Comparison of ENCODE assay signal across 29 cellular contexts in the genomic region with DNA sequence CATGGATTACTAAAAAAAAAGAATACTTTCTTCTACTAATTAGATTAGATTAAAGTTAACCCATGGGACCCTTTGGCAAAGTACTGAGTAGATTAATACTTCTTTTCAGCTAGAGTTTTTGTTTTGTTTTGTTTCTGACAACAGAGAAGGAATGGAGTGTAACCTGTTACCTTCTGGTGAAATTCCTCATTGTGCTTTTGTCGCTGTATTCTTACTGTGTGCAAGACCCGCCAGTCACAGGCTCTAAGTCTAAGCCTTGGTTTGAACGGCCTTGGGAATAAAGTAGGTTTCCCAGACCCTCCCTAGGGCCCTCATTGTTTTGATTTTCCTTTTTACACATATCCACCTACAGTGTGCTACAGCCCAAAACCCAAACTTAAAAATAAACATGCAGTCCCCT. TPM values are rescaled to one million over a fixed set of nuclear protein-coding genes. Genes with fewer than 3 reads are reported as not detected.
"Had no signal": no experiment of that assay in that cellular context is flagged by ENCODE, and none has a peak within 500 bp of the region (broad histone marks: within the 10 kb centered on the region; RNA-seq: fewer than 3 reads in every experiment).

No MANE protein-coding gene starts in this region.

- H3K4me3 ChIP-seq: adrenal gland, body of pancreas, breast epithelium, Peyer's patch, SJSA1 had no signal

- ATAC-seq: activated CD4-positive, alpha-beta T cell treated with anti-CD3 and anti-CD28 coated beads for 36 hours; activated CD4-positive, CD25-positive, alpha-beta regulatory T cell treated with anti-CD3 and anti-CD28 coated beads, Interleukin-2, amount 50 U/mL, for 24 hours; activated naive CD4-positive, alpha-beta T cell treated with anti-CD3 and anti-CD28 coated beads, Interleukin-2, amount 50 U/mL, for 72 hours; activated T-cell treated with anti-CD3 and anti-CD28 coated beads, Interleukin-2, amount 50 U/mL, for 4 hours; body of pancreas; PC-3 had no signal

- H3K9me3 ChIP-seq: adrenal gland, body of pancreas, breast epithelium, Peyer's patch, SJSA1, SK-N-SH had no signal

- H3K9me3 Mint-ChIP-seq: activated CD4-positive, alpha-beta memory T cell treated with anti-CD3 and anti-CD28 coated beads for 36 hours; activated naive CD4-positive, alpha-beta T cell treated with anti-CD3 and anti-CD28 coated beads for 36 hours; activated naive CD4-positive, alpha-beta T cell treated with anti-CD3 and anti-CD28 coated beads, Interleukin-2, amount 50 U/mL, for 72 hours; activated T-cell treated with anti-CD3 and anti-CD28 coated beads, Interleukin-2, amount 50 U/mL, for 4 hours; activated T-helper 1 cell treated with anti-CD3 and anti-CD28 coated beads, Interleukin-12 subunit alpha, Interleukin-12 subunit beta, Interleukin-2, Interleukin-4 antibody, amounts not matched to agents 30 ng/mL and 10 ng/mL and 1 ng/mL, durations not matched to agents 14 hours and 24 hours and 36 hours; T-helper 1 cell treated with Interleukin-12 subunit alpha and Interleukin-12 subunit beta and Interleukin-4 antibody, amounts not matched to agents 30 μg/mL and 1 μg/mL, for 36 hours; T-helper 2 cell treated with Interferon-gamma antibody and Interleukin-4, amounts not matched to agents 5 μg/mL and 100 μg/mL, for 36 hours; WTC11 had no signal

- H3K4me1 Mint-ChIP-seq: activated CD4-positive, alpha-beta T cell treated with anti-CD3 and anti-CD28 coated beads for 36 hours had no signal

- H3K4me3 Mint-ChIP-seq: activated CD4-positive, alpha-beta memory T cell treated with anti-CD3 and anti-CD28 coated beads for 36 hours; activated CD4-positive, alpha-beta T cell treated with anti-CD3 and anti-CD28 coated beads for 36 hours; activated naive CD4-positive, alpha-beta T cell treated with anti-CD3 and anti-CD28 coated beads for 36 hours; activated T-cell treated with anti-CD3 and anti-CD28 coated beads, Interleukin-2, amount 50 U/mL, for 4 hours; activated T-helper 1 cell treated with anti-CD3 and anti-CD28 coated beads, Interleukin-12 subunit alpha, Interleukin-12 subunit beta, Interleukin-2, Interleukin-4 antibody, amounts not matched to agents 30 ng/mL and 10 ng/mL and 1 ng/mL, durations not matched to agents 14 hours and 24 hours and 36 hours; T-helper 1 cell treated with Interleukin-12 subunit alpha and Interleukin-12 subunit beta and Interleukin-4 antibody, amounts not matched to agents 30 μg/mL and 1 μg/mL, for 36 hours; T-helper 2 cell treated with Interferon-gamma antibody and Interleukin-4, amounts not matched to agents 5 μg/mL and 100 μg/mL, for 36 hours; WTC11 had no signal

- DNase-seq: activated CD4-positive, alpha-beta memory T cell treated with anti-CD3 and anti-CD28 coated beads for 36 hours; activated CD4-positive, alpha-beta T cell treated with anti-CD3 and anti-CD28 coated beads for 36 hours; activated CD4-positive, alpha-beta T cell treated with anti-CD3 and anti-CD28 coated beads, Interleukin-2, amount 50 U/mL, for 1 hour; activated CD8-positive, alpha-beta memory T cell treated with anti-CD3 and anti-CD28 coated beads, Interleukin-2, amount 50 U/mL, for 4 hours; activated gamma-delta T cell treated with Interleukin-2 at 50 U/mL for 16 hours; activated naive CD4-positive, alpha-beta T cell treated with anti-CD3 and anti-CD28 coated beads for 36 hours; activated T-cell treated with anti-CD3 and anti-CD28 coated beads for 4 hours; activated T-cell treated with anti-CD3 and anti-CD28 coated beads, Interleukin-2, amount 50 U/mL, for 4 hours; adrenal gland; body of pancreas; NCI-H1092 treated with DMSO at 0.1 percent for 48 hours; NCI-H187 treated with DMSO at 0.1 percent for 48 hours; NCI-H2081 treated with DMSO at 0.1 percent for 48 hours; NCI-H2171; NCI-H510A; NCI-H748 treated with DMSO at 0.1 percent for 48 hours; NK-92 treated with Interleukin-12 subunit alpha and Interleukin-12 subunit beta, amount 100 ng/mL, for 24 hours; PC-3; Peyer's patch; RPMI8226 had no signal

- H3K4me2 ChIP-seq: SK-N-SH had no signal

- H3K36me3 ChIP-seq: adrenal gland, breast epithelium, Peyer's patch had no signal

- H3K27ac ChIP-seq: adrenal gland, body of pancreas, breast epithelium, SJSA1 had no signal

- H3K36me3 Mint-ChIP-seq: activated CD4-positive, alpha-beta memory T cell treated with anti-CD3 and anti-CD28 coated beads for 36 hours; activated naive CD4-positive, alpha-beta T cell treated with anti-CD3 and anti-CD28 coated beads, Interleukin-2, amount 50 U/mL, for 72 hours; WTC11 had no signal

- H3K9ac ChIP-seq: SK-N-SH had no signal

- H3K4me1 ChIP-seq: adrenal gland, body of pancreas had no signal

- H3K27me3 ChIP-seq: adrenal gland, body of pancreas, breast epithelium, Peyer's patch, SJSA1 had no signal

- H3K27ac Mint-ChIP-seq: activated CD4-positive, alpha-beta memory T cell treated with anti-CD3 and anti-CD28 coated beads for 36 hours; activated CD4-positive, alpha-beta T cell treated with anti-CD3 and anti-CD28 coated beads for 36 hours; activated naive CD4-positive, alpha-beta T cell treated with anti-CD3 and anti-CD28 coated beads for 36 hours; activated naive CD4-positive, alpha-beta T cell treated with anti-CD3 and anti-CD28 coated beads, Interleukin-2, amount 50 U/mL, for 72 hours; activated T-helper 1 cell treated with anti-CD3 and anti-CD28 coated beads, Interleukin-12 subunit alpha, Interleukin-12 subunit beta, Interleukin-2, Interleukin-4 antibody, amounts not matched to agents 30 ng/mL and 10 ng/mL and 1 ng/mL, durations not matched to agents 14 hours and 24 hours and 36 hours; T-helper 1 cell treated with Interleukin-12 subunit alpha and Interleukin-12 subunit beta and Interleukin-4 antibody, amounts not matched to agents 30 μg/mL and 1 μg/mL, for 36 hours; T-helper 2 cell treated with Interferon-gamma antibody and Interleukin-4, amounts not matched to agents 5 μg/mL and 100 μg/mL, for 36 hours; WTC11 had no signal

RNA-seq across cellular contexts. Expression of gene SCHIP1, which starts 22.1 kb away (rescaled TPM):
- total RNA-seq: activated CD4-positive, alpha-beta T cell treated with anti-CD3 and anti-CD28 coated beads for 36 hours; activated naive CD4-positive, alpha-beta T cell treated with anti-CD3 and anti-CD28 coated beads for 36 hours; activated naive CD4-positive, alpha-beta T cell treated with anti-CD3 and anti-CD28 coated beads, Interleukin-2, amount 50 U/mL, for 72 hours; activated T-cell treated with anti-CD3 and anti-CD28 coated beads, Interleukin-2, amount 50 U/mL, for 4 hours; activated T-helper 1 cell treated with anti-CD3 and anti-CD28 coated beads, Interleukin-12 subunit alpha, Interleukin-12 subunit beta, Interleukin-2, Interleukin-4 antibody, amounts not matched to agents 30 ng/mL and 10 ng/mL and 1 ng/mL, durations not matched to agents 14 hours and 24 hours and 36 hours had no signal
